In the genomic region with DNA sequence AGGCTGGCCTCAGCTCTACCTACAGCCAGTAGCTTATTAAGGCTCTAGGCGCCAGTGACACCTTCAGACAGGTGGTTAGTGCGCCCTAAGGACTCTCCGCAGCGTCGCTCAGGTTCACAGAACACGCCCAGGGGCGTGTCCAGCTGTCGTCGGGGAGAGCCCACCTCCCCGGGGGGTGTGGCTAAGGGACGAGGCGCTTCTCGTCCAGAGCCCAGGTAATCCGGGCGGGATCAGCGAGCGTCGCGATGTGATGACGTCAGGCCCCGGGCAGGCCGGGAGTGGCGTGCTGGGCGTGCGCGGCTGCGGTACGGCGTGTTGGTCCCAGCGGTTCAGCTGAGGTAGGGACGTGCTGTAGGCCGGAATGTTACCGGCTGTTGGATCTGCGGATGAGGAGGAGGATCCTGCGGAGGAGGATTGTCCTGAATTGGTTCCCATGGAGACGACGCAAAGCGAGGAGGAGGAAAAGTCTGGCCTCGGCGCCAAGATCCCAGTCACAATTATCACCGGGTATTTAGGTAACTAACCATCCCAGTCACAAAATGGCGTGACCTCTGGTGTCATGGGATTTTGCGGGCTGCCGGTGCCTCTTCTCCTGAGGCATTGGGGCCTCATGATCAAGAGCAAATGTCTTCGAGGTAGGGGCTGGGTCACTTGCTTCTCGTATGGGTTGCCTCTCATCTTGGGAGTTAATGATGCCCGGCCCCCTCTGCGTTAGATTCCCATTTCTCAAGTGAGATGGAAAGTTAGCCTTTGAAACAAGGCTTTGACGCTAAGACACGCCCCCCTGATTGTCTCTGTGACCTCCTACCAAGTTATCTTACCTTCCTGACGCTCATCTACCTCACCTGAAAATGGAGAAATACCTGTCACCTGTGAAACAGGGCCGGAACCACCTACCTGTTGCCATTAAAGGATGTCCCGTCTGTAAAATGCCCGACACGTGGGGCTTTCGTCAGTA, we compare ENCODE assay signal across 8 cellular contexts. TPM values are rescaled to one million over a fixed set of nuclear protein-coding genes. Genes with fewer than 3 reads are reported as not detected.
DNase-seq lines count a peak whose midpoint lies in the region; FAIRE-seq and TF ChIP-seq lines count a peak whose summit lies in the region.
"Not testable (repeated sequence)": the region's sequence is repeated elsewhere in the genome, so short reads cannot be mapped to it uniquely, and the experiment has no call there.

A gene (plus strand): TSS at position 184 of the 958 bp plus-strand sequence. CDS start 178 bp downstream, at position 362.

- TF ChIP-seq EP300 in H1 (IDR thresholded peaks at IDR 0.05; ENCODE audit: borderline replicate concordance in 1 of 2, low read depth in 2 of 2, low read length in 2 of 2): not testable (repeated sequence)

- H3K4ac ChIP-seq in H1 (replicated peaks; ENCODE audit: insufficient read length, low read depth, low read length): not testable (repeated sequence)

- not testable (repeated sequence) for TF ChIP-seq RAD21 in H1 (IDR thresholded peaks at IDR 0.05 in 1 of 2, conservative IDR thresholded peaks at IDR 0.05 in 1 of 2; ENCODE audit: low read depth in 2 of 2, low read length in 2 of 2)

- not testable (repeated sequence) for H2BK120ac ChIP-seq in H1 (replicated peaks; ENCODE audit: low read depth, low read length)

- H3K9ac ChIP-seq in HUES48 (ENCODE audit: low read depth, low read length) (peak within 1 kb of the TSS; percentile 63), H1 (replicated peaks in 1 of 4; ENCODE audit: extremely low read depth in 1 of 4, low read depth in 3 of 4, low read length in 3 of 4) (peak within 1 kb of the TSS; percentile 34 to 86 (median 53))
- not testable (repeated sequence) for H3K9ac ChIP-seq in parathyroid adenoma

- H2BK5ac ChIP-seq in H1 (ENCODE audit: low read depth, low read length): not testable (repeated sequence)

- H3K27me3 ChIP-seq in BJ (ENCODE audit: control insufficient read depth, insufficient read depth, low read length); HUES48 (ENCODE audit: control insufficient read depth, insufficient read depth, low read length); H1 (replicated peaks in 1 of 4; ENCODE audit: control insufficient read depth in 3 of 4, extremely low read depth in 1 of 4, insufficient read depth in 3 of 4, low read length in 3 of 4); parathyroid adenoma (ENCODE audit: control insufficient read depth, insufficient read depth, low read length): not testable (repeated sequence)

- H3K23me2 ChIP-seq in H1 (ENCODE audit: low read depth, low read length): not testable (repeated sequence)

- not testable (repeated sequence) for H2AK5ac ChIP-seq in H1 (ENCODE audit: low read depth, low read length)

- H3K27ac ChIP-seq in HUES48 (ENCODE audit: low read depth, low read length) (peak within 1 kb of the TSS; percentile 64), H1 (ENCODE audit: low read depth, low read length) (peak within 1 kb of the TSS; percentile 58), parathyroid adenoma (peak within 1 kb of the TSS; percentile 71)

- not testable (repeated sequence) for H3K9me3 ChIP-seq in HUES48 (ENCODE audit: control insufficient read depth, insufficient read depth, low read length); H1 (ENCODE audit: insufficient read depth in 2 of 2, low read depth in 1 of 2, low read length in 1 of 2); parathyroid adenoma (ENCODE audit: control insufficient read depth, low read length)

- H4K8ac ChIP-seq in H1 (ENCODE audit: extremely low read depth, insufficient read depth, low read length): not testable (repeated sequence)

- H3K4me1 ChIP-seq in HUES48 (ENCODE audit: control insufficient read depth, insufficient read depth, low read length); H1 (replicated peaks in 1 of 4; ENCODE audit: control insufficient read depth in 3 of 4, insufficient read depth in 4 of 4, low read length in 3 of 4); parathyroid adenoma: not testable (repeated sequence)

- not testable (repeated sequence) for H2BK12ac ChIP-seq in H1 (ENCODE audit: low read depth, low read length)

- peak within 1 kb of the TSS; percentile 59 to 62; a peak in 3 of 4 replicates for H3K4me2 ChIP-seq in H1 (ENCODE audit: insufficient read depth in 1 of 2, low read depth in 2 of 2, low read length in 2 of 2)
- H3K4me2 ChIP-seq in parathyroid adenoma (ENCODE audit: low read length): peak within 1 kb of the TSS; percentile 35

- not testable (repeated sequence) for H3K23ac ChIP-seq in H1 (ENCODE audit: insufficient read length)

- H3K14ac ChIP-seq in H1 (ENCODE audit: insufficient read length): not testable (repeated sequence)

- not testable (repeated sequence) for H4K91ac ChIP-seq in H1 (replicated peaks; ENCODE audit: insufficient read length, low read length)

- not testable (repeated sequence) for H3K79me1 ChIP-seq in H1 (ENCODE audit: low read depth, low read length)

- DNase-seq in BJ (ENCODE audit: low read depth): not testable (repeated sequence)
- DNase-seq in T-helper 2 cell: peak; percentile 6 to 86 (median 63)
- DNase-seq in activated effector memory CD4-positive, alpha-beta T cell treated with Interleukin-2 at 50 U/mL for 16 hours: peak; percentile 72
- peak in 1 of 2 experiments; percentile 60 for DNase-seq in H1 (ENCODE audit: low read depth in 1 of 2, low spot score in 2 of 2)
- peak; percentile 4 for DNase-seq in iris pigment epithelial cell (ENCODE audit: low read depth)
- peak; percentile 56 for DNase-seq in stimulated activated CD8-positive, alpha-beta memory T cell treated with anti-CD3 and anti-CD28 coated beads, Interleukin-15, amount 100 ng/mL, for 4 hours (ENCODE audit: low read depth in 2 of 2)

- CTCF ChIA-PET in BJ (lab: Yijun Ruan, JAX); H1 (lab: Charles Lee; ENCODE audit: partially characterized antibody): not testable (repeated sequence)

- H4K5ac ChIP-seq in H1 (ENCODE audit: insufficient read length, low read depth, low read length): not testable (repeated sequence)

- 1% methylated on average over 16 of the region's 56 CpGs; no CpG with 5 or more reads in 1 of the 2 experiments for WGBS in H1 (ENCODE audit: extremely low coverage in 1 of 2, insufficient coverage in 1 of 2, insufficient read length in 1 of 2, insufficient replicate concordance in 2 of 2, low coverage in 1 of 2, low lambda C conversion rate in 2 of 2, missing lambda C conversion rate in 1 of 2), 2 experiments

- not testable (repeated sequence) for H2BK15ac ChIP-seq in H1 (ENCODE audit: low read length)

- not testable (repeated sequence) for H4K20me1 ChIP-seq in H1 (replicated peaks in 1 of 2; ENCODE audit: control insufficient read depth in 1 of 2, insufficient read depth in 2 of 2, low read length in 2 of 2)

- H3K4me3 ChIP-seq in BJ (ENCODE audit: low read depth, low read length) (peak within 1 kb of the TSS; percentile 42), HUES48 (ENCODE audit: low read depth, low read length) (peak within 1 kb of the TSS; percentile 78), H1 (ENCODE audit: extremely low read depth in 1 of 4, insufficient read depth in 2 of 4, low read depth in 3 of 4, low read length in 4 of 4) (peak within 1 kb of the TSS; percentile 52 to 68 (median 61)), parathyroid adenoma (ENCODE audit: low read depth, low read length) (peak within 1 kb of the TSS; percentile 61)

- H2AFZ ChIP-seq in H1 (ENCODE audit: low read length): not testable (repeated sequence)
- peak within 1 kb of the TSS; percentile 85 for H2AFZ ChIP-seq in parathyroid adenoma

- TF ChIP-seq CTCF in BJ (IDR thresholded peaks at IDR 0.05; ENCODE audit: insufficient read depth, low read depth, low read length); H1 (IDR thresholded peaks at IDR 0.05; ENCODE audit: control extremely low read depth in 1 of 3, insufficient read depth in 1 of 3, low read depth in 1 of 3, low read length in 3 of 3); parathyroid adenoma (IDR thresholded peaks at IDR 0.05): not testable (repeated sequence)

- H3K18ac ChIP-seq in H1 (ENCODE audit: extremely low read depth, low read length): not testable (repeated sequence)

- H3K56ac ChIP-seq in H1 (replicated peaks; ENCODE audit: insufficient read length, low read depth, low read length): not testable (repeated sequence)

- POLR2A ChIA-PET in BJ (lab: Charles Lee); H1 (lab: Charles Lee; ENCODE audit: partially characterized antibody): not testable (repeated sequence)

- H2BK20ac ChIP-seq in H1 (ENCODE audit: low read length): not testable (repeated sequence)

- not testable (repeated sequence) for TF ChIP-seq POLR2A in H1 (IDR thresholded peaks at IDR 0.05; ENCODE audit: control extremely low read depth in 1 of 2, low read depth in 2 of 2, low read length in 2 of 2)

- not testable (repeated sequence) for H3K79me2 ChIP-seq in H1 (ENCODE audit: control insufficient read depth in 1 of 2, insufficient read depth in 2 of 2, low read length in 2 of 2); parathyroid adenoma

- not testable (repeated sequence) for FAIRE-seq in H1 (lab: Jason Lieb, UNC)

- H3K36me3 ChIP-seq in BJ (ENCODE audit: control insufficient read depth, insufficient read depth, low read length); HUES48 (ENCODE audit: control insufficient read depth, insufficient read depth, low read length); H1 (ENCODE audit: control insufficient read depth in 2 of 4, insufficient read depth in 4 of 4, low read length in 3 of 4); parathyroid adenoma (ENCODE audit: control insufficient read depth, insufficient read depth, low read length): not testable (repeated sequence)

TF ChIP-seq in H1, 55 proteins besides CTCF, POLR2A, EP300 and RAD21:
- TF ChIP-seq TAF1 (IDR thresholded peaks at IDR 0.05; ENCODE audit: low read depth, low read length) (0 out of 2 replicates have a peak, but pooled peaks have one; percentile 23), CREB1 (IDR thresholded peaks at IDR 0.05) (peak; percentile 60; the same call in 1 of the 2 replicates)

RNA-seq across cellular contexts. Expression of the gene that starts here (rescaled TPM):
- polyA plus RNA-seq in BJ (2011; rRNA removed) (7.0 and 18.4 TPM in 2 replicates), H1 (2011; rRNA removed) (8.5 and 12.8 TPM in 2 replicates)
- 11.8 and 19.7 TPM in 2 replicates for polyA minus RNA-seq in BJ (2011; rRNA and poly(A)+ RNA removed)
- total RNA-seq in H1 (2021; fragmentation: NEBNext Ultra II Directional; extraction: Animal tissue kit (Norgen Biotek cat#: 25700)): 32.3 and 32.7 TPM in 2 replicates
- polyA plus RNA-seq in H1 (2011; cell fraction: cytosol; rRNA removed): 31.0 TPM
- 12.2 TPM for polyA plus RNA-seq in H1 (2011; cell fraction: nucleus; rRNA removed)
- polyA plus RNA-seq in H1 (2012, experiment 1 of 2): 22.3 to 25.3 TPM (median 23.8 TPM) in 4 replicates
- polyA plus RNA-seq in H1 (2012, experiment 2 of 2): 4.6 TPM
- 22.9 TPM for polyA plus RNA-seq in H1 (2013, experiment 1 of 2)
- 22.0 TPM for polyA plus RNA-seq in H1 (2013, experiment 2 of 2)
- 13.3 and 13.8 TPM in 2 replicates for polyA minus RNA-seq in H1 (2011; rRNA and poly(A)+ RNA removed)
- 9.5 TPM for polyA minus RNA-seq in H1 (2011; cell fraction: cytosol; rRNA and poly(A)+ RNA removed)
- 33.0 TPM for polyA minus RNA-seq in H1 (2011; cell fraction: nucleus; rRNA and poly(A)+ RNA removed)
